ENCODE assay signal across 1 cellular context in the genomic region with DNA sequence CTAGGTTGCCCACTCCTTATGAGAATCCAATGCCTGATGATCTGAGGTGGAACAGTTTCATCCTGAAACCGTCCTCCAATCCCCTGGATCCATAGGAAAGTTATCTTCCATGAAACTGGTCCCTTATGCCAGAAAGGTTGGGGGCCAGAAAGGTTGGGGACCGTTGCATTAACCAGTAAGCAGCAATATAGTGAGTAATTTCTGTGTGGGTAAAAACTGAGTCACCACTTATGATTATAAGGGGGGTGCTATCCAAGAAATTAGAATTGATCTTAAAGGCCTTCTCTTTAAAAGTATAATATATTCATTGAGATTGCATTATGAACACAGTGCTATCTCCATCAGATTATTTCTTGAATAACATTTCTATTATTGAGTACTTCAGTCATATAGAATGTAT.
TF ChIP-seq lines count a peak whose summit lies in the region.

No MANE protein-coding gene starts in this region.

TF ChIP-seq in IMR-90, 13 proteins besides CTCF, POLR2A, EP300 and RAD21:
- TF ChIP-seq MAZ (IDR thresholded peaks at IDR 0.05; ENCODE audit: borderline replicate concordance, low read depth, low read length) (no peak), CEBPB (IDR thresholded peaks at IDR 0.05; ENCODE audit: low read depth, low read length) (no peak), RCOR1 (IDR thresholded peaks at IDR 0.05; ENCODE audit: insufficient replicate concordance, low read length) (no peak), SMC3 (IDR thresholded peaks at IDR 0.05; ENCODE audit: low read depth, low read length) (no peak), NFE2L2 (IDR thresholded peaks at IDR 0.05; ENCODE audit: low read depth, low read length) (no peak)
- TF ChIP-seq, protein P1, sequence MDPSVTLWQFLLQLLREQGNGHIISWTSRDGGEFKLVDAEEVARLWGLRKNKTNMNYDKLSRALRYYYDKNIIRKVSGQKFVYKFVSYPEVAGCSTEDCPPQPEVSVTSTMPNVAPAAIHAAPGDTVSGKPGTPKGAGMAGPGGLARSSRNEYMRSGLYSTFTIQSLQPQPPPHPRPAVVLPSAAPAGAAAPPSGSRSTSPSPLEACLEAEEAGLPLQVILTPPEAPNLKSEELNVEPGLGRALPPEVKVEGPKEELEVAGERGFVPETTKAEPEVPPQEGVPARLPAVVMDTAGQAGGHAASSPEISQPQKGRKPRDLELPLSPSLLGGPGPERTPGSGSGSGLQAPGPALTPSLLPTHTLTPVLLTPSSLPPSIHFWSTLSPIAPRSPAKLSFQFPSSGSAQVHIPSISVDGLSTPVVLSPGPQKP (IDR thresholded peaks at IDR 0.05; ENCODE audit: borderline replicate concordance, low read depth, low read length): no peak
- TF ChIP-seq, protein P2, sequence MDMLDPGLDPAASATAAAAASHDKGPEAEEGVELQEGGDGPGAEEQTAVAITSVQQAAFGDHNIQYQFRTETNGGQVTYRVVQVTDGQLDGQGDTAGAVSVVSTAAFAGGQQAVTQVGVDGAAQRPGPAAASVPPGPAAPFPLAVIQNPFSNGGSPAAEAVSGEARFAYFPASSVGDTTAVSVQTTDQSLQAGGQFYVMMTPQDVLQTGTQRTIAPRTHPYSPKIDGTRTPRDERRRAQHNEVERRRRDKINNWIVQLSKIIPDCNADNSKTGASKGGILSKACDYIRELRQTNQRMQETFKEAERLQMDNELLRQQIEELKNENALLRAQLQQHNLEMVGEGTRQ (IDR thresholded peaks at IDR 0.05; ENCODE audit: low read depth, low read length): no peak
